In the genomic region with DNA sequence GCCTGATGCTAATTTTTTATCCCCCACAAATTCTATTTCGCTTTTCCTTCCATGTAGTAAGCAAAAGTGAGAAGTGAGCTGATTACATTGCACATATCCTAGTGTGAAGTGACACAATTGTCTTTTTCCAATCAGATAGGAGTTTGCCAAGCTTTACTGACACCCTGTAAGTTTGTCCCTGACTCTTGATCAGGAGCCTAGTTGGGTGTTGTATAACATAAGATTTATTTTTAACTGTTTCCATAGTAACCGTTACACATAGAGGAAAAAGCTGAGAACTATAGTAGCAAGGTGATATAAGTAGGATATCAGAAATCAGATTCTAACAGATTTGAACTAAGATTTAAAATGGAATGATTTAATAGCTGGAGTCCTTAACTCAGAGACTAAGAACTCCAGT, we compare ENCODE assay signal across 28 cellular contexts.
"Had no signal": no experiment of that assay in that cellular context is flagged by ENCODE, and none has a peak within 500 bp of the region (broad histone marks: within the 10 kb centered on the region; RNA-seq: fewer than 3 reads in every experiment).

No MANE protein-coding gene starts in this region.

- H3K4me3 ChIP-seq: colonic mucosa, dorsolateral prefrontal cortex had no signal

- H3K9me3 ChIP-seq: colonic mucosa had no signal

- H3K36me3 ChIP-seq: colonic mucosa had no signal

- H3K4me1 ChIP-seq: colonic mucosa had no signal

- DNase-seq: activated CD4-positive, alpha-beta memory T cell treated with anti-CD3 and anti-CD28 coated beads, Interleukin-2, amount 10 ng/mL, durations not matched to agents 7 days and 5 days; activated CD4-positive, alpha-beta T cell treated with anti-CD3 and anti-CD28 coated beads for 1 hour; activated CD4-positive, alpha-beta T cell treated with anti-CD3 and anti-CD28 coated beads for 4 hours; activated CD4-positive, alpha-beta T cell treated with anti-CD3 and anti-CD28 coated beads, Interleukin-2, amount 10 ng/mL, durations not matched to agents 7 days and 5 days; activated CD4-positive, alpha-beta T cell treated with anti-CD3 and anti-CD28 coated beads, Interleukin-2, amount 50 U/mL, for 4 hours; activated CD8-positive, alpha-beta memory T cell treated with anti-CD3 and anti-CD28 coated beads, Interleukin-2, amount 50 U/mL, for 48 hours; activated gamma-delta T cell; activated naive CD4-positive, alpha-beta T cell; activated naive CD4-positive, alpha-beta T cell treated with anti-CD3 and anti-CD28 coated beads, Interleukin-2, amount 10 ng/mL, durations not matched to agents 7 days and 5 days; activated naive CD8-positive, alpha-beta T cell treated with anti-CD3 and anti-CD28 coated beads, Interleukin-2, amount 10 ng/mL, durations not matched to agents 7 days and 5 days; activated T-cell treated with anti-CD3 and anti-CD28 coated beads for 4 hours; activated T-cell treated with anti-CD3 and anti-CD28 coated beads, Interleukin-2, amount 50 U/mL, for 24 hours; activated T-cell treated with anti-CD3 and anti-CD28 coated beads, Interleukin-2, amount 50 U/mL, for 72 hours; central memory CD4-positive, alpha-beta T cell; cerebellar nuclear complex; colonic mucosa; dorsolateral prefrontal cortex; effector memory CD4-positive, alpha-beta T cell; endodermal cell; foreskin fibroblast; head of caudate nucleus; T-helper 2 cell had no signal

- H3K27ac ChIP-seq: colonic mucosa, VCaP had no signal

- FAIRE-seq: astrocyte, frontal cortex had no signal

- ATAC-seq: activated naive CD4-positive, alpha-beta T cell treated with anti-CD3 and anti-CD28 coated beads, Interleukin-2, amount 50 U/mL, for 72 hours; activated T-cell treated with anti-CD3 and anti-CD28 coated beads, Interleukin-2, amount 50 U/mL, for 72 hours; esophagus mucosa; WTC11 had no signal

- H3K27me3 ChIP-seq: colonic mucosa, dorsolateral prefrontal cortex had no signal
